1 cellular context compared by ENCODE assay signal in the genomic region with DNA sequence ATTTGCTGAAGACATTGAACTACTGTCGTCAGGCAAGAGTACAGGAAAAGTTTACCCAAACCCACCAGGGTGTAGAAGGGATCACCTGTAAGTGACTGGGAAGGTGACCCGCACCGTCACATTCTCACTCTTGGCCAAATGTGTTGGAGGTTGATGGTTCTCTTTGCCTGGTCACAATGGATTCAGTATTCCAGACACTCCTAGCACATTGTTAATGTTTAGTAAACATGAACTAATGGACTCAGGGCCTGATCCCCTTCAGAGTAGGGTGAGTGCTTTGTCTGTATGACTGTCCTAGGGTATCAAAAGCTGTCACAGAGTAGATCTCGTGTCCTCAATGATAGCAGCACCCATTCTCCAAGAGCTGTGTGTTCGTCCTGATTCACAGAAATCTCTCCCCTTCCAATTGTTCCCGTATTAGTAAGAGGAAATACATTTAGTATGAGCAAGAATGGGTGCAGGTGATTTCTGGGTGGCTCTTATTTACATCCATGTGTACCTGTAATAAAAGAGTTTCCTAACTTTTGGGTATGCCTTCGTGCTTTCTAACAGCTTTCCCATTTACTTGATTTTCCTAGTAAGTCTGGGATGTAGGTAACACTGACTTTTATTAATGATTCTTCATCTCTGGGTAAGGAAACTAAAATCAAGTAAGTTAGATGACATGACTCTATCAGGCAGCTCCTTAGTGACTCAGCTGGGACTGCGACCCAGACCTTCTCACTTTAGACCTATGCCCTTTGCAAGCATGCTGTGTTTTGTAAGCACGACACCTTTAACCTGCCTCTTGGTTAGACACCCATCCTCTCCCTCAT.
TF ChIP-seq lines count a peak whose summit lies in the region.

No MANE protein-coding gene starts in this region.

TF ChIP-seq in IMR-90, 13 proteins besides CTCF, POLR2A, EP300 and RAD21:
- TF ChIP-seq BHLHE40 (IDR thresholded peaks at IDR 0.05; ENCODE audit: low read depth, low read length): no peak
- TF ChIP-seq NFE2L2 (IDR thresholded peaks at IDR 0.05; ENCODE audit: low read depth, low read length): no peak
- TF ChIP-seq, protein P1, sequence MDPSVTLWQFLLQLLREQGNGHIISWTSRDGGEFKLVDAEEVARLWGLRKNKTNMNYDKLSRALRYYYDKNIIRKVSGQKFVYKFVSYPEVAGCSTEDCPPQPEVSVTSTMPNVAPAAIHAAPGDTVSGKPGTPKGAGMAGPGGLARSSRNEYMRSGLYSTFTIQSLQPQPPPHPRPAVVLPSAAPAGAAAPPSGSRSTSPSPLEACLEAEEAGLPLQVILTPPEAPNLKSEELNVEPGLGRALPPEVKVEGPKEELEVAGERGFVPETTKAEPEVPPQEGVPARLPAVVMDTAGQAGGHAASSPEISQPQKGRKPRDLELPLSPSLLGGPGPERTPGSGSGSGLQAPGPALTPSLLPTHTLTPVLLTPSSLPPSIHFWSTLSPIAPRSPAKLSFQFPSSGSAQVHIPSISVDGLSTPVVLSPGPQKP (IDR thresholded peaks at IDR 0.05; ENCODE audit: borderline replicate concordance, low read depth, low read length): no peak
- no peak for TF ChIP-seq CHD1 (IDR thresholded peaks at IDR 0.05; ENCODE audit: low read depth, low read length)
- no peak for TF ChIP-seq MAFK (IDR thresholded peaks at IDR 0.05; ENCODE audit: low read depth, low read length)
- TF ChIP-seq SMC3 (IDR thresholded peaks at IDR 0.05; ENCODE audit: low read depth, low read length): no peak
- no peak for TF ChIP-seq MAZ (IDR thresholded peaks at IDR 0.05; ENCODE audit: borderline replicate concordance, low read depth, low read length)
